In genomic region chrX:43654431-43655150, GRCh38 we compare ENCODE assay signal across 1 cellular context.
A peak's percentile ranks its signal among the peaks of the same experiment; 100 is the strongest.
TF ChIP-seq lines count a peak whose summit lies in the region.

No MANE protein-coding gene starts in this region.

TF ChIP-seq in K562, 482 proteins besides CTCF, POLR2A, EP300 and RAD21 (continued from another document):
- TF ChIP-seq, protein P1, sequence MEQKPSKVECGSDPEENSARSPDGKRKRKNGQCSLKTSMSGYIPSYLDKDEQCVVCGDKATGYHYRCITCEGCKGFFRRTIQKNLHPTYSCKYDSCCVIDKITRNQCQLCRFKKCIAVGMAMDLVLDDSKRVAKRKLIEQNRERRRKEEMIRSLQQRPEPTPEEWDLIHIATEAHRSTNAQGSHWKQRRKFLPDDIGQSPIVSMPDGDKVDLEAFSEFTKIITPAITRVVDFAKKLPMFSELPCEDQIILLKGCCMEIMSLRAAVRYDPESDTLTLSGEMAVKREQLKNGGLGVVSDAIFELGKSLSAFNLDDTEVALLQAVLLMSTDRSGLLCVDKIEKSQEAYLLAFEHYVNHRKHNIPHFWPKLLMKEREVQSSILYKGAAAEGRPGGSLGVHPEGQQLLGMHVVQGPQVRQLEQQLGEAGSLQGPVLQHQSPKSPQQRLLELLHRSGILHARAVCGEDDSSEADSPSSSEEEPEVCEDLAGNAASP (IDR thresholded peaks at IDR 0.05): no peak
- TF ChIP-seq BCLAF1 (IDR thresholded peaks at IDR 0.05; ENCODE audit: borderline replicate concordance in 1 of 2, control insufficient read depth in 1 of 2, low read depth in 2 of 2, low read length in 1 of 2) (peak in 1 of 2 experiments; percentile 94; a peak in 2 of 4 replicates), ATF1 (CRISPR knock-in tag; IDR thresholded peaks at IDR 0.05) (peak; percentile 34; the same call in 1 of the 2 replicates), ATF1 (tag; IDR thresholded peaks at IDR 0.05) (peak; percentile 94), TCF7L2 (IDR thresholded peaks at IDR 0.05; ENCODE audit: low read depth, low read length) (peak; percentile 86), NONO (IDR thresholded peaks at IDR 0.05; ENCODE audit: low read depth in 2 of 2, low read length in 1 of 2) (peak in 1 of 2 experiments; percentile 98; a peak in 2 of 4 replicates), GABPB1 (CRISPR knock-in tag; IDR thresholded peaks at IDR 0.05) (0 out of 2 replicates have a peak, but pooled peaks have one; percentile 36), CTBP1 (IDR thresholded peaks at IDR 0.05; ENCODE audit: borderline replicate concordance) (peak; percentile 20; the same call in 1 of the 2 replicates), CREM (IDR thresholded peaks at IDR 0.05; ENCODE audit: low read depth) (peak; percentile 88), RFX5 (IDR thresholded peaks at IDR 0.05; ENCODE audit: low read depth, low read length) (no peak), EGR1 (conservative IDR thresholded peaks at IDR 0.05) (peak; percentile 25), ASH1L (IDR thresholded peaks at IDR 0.05; ENCODE audit: borderline replicate concordance, low read depth, partially characterized antibody) (peak; percentile 65), MAZ (CRISPR knock-in tag; conservative IDR thresholded peaks at IDR 0.05 in 1 of 2, IDR thresholded peaks at IDR 0.05 in 1 of 2) (peak in 1 of 2 experiments; percentile 49; a peak in 1 of 4 replicates), MBD2 (IDR thresholded peaks at IDR 0.05; ENCODE audit: borderline replicate concordance, low read depth) (peak; percentile 83), RBFOX2 (IDR thresholded peaks at IDR 0.05; ENCODE audit: low read depth, low read length) (0 out of 2 replicates have a peak, but pooled peaks have one; percentile 19), ELF4 (CRISPR knock-in tag; IDR thresholded peaks at IDR 0.05) (no peak), FIP1L1 (IDR thresholded peaks at IDR 0.05; ENCODE audit: low read depth, low read length, poor library complexity, severe bottlenecking) (peak; percentile 24), SP1 (CRISPR knock-in tag; IDR thresholded peaks at IDR 0.05) (peak; percentile 53), JUND (IDR thresholded peaks at IDR 0.05; ENCODE audit: borderline replicate concordance, low read depth, low read length) (peak; percentile 89), JUND (tag; IDR thresholded peaks at IDR 0.05; ENCODE audit: borderline replicate concordance, low read depth, low read length) (no peak), RBM22 (IDR thresholded peaks at IDR 0.05; ENCODE audit: low read depth, low read length, poor library complexity, severe bottlenecking) (no peak), ZNF354B (CRISPR knock-in tag; IDR thresholded peaks at IDR 0.05) (no peak), STAT5A (IDR thresholded peaks at IDR 0.05; ENCODE audit: borderline replicate concordance, low read length) (no peak), EHMT2 (IDR thresholded peaks at IDR 0.05) (no peak), RFX1 (IDR thresholded peaks at IDR 0.05) (peak; percentile 36; the same call in 1 of the 2 replicates), BHLHE40 (IDR thresholded peaks at IDR 0.05; ENCODE audit: low read length) (peak; percentile 78), ZNF316 (IDR thresholded peaks at IDR 0.05) (0 out of 2 replicates have a peak, but pooled peaks have one; percentile 4), ZZZ3 (IDR thresholded peaks at IDR 0.05) (no peak), POLR2G (IDR thresholded peaks at IDR 0.05; ENCODE audit: low read depth, low read length) (peak; percentile 37; the same call in 1 of the 2 replicates), PHF20 (IDR thresholded peaks at IDR 0.05; ENCODE audit: partially characterized antibody) (no peak), ZNF140 (CRISPR knock-in tag; IDR thresholded peaks at IDR 0.05) (no peak), PURB (CRISPR knock-in tag; IDR thresholded peaks at IDR 0.05; ENCODE audit: low read depth) (no peak), GATAD2B (IDR thresholded peaks at IDR 0.05; ENCODE audit: borderline replicate concordance) (no peak), SMARCA5 (IDR thresholded peaks at IDR 0.05) (no peak), NRF1 (conservative IDR thresholded peaks at IDR 0.05 in 1 of 2, IDR thresholded peaks at IDR 0.05 in 1 of 2) (peak; percentile 79 to 84)
- TF ChIP-seq, protein P2, sequence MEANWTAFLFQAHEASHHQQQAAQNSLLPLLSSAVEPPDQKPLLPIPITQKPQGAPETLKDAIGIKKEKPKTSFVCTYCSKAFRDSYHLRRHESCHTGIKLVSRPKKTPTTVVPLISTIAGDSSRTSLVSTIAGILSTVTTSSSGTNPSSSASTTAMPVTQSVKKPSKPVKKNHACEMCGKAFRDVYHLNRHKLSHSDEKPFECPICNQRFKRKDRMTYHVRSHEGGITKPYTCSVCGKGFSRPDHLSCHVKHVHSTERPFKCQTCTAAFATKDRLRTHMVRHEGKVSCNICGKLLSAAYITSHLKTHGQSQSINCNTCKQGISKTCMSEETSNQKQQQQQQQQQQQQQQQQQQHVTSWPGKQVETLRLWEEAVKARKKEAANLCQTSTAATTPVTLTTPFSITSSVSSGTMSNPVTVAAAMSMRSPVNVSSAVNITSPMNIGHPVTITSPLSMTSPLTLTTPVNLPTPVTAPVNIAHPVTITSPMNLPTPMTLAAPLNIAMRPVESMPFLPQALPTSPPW (CRISPR knock-in tag; IDR thresholded peaks at IDR 0.05): peak; percentile 83
- TF ChIP-seq, protein P3, sequence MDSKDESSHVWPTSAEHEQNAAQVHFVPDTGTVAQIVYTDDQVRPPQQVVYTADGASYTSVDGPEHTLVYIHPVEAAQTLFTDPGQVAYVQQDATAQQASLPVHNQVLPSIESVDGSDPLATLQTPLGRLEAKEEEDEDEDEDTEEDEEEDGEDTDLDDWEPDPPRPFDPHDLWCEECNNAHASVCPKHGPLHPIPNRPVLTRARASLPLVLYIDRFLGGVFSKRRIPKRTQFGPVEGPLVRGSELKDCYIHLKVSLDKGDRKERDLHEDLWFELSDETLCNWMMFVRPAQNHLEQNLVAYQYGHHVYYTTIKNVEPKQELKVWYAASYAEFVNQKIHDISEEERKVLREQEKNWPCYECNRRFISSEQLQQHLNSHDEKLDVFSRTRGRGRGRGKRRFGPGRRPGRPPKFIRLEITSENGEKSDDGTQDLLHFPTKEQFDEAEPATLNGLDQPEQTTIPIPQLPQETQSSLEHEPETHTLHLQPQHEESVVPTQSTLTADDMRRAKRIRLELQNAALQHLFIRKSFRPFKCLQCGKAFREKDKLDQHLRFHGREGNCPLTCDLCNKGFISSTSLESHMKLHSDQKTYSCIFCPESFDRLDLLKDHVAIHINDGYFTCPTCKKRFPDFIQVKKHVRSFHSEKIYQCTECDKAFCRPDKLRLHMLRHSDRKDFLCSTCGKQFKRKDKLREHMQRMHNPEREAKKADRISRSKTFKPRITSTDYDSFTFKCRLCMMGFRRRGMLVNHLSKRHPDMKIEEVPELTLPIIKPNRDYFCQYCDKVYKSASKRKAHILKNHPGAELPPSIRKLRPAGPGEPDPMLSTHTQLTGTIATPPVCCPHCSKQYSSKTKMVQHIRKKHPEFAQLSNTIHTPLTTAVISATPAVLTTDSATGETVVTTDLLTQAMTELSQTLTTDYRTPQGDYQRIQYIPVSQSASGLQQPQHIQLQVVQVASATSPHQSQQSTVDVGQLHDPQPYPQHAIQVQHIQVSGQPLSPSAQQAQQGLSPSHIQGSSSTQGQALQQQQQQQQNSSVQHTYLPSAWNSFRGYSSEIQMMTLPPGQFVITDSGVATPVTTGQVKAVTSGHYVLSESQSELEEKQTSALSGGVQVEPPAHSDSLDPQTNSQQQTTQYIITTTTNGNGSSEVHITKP (IDR thresholded peaks at IDR 0.05; ENCODE audit: partially characterized antibody): peak; percentile 99
- TF ChIP-seq, protein P4, sequence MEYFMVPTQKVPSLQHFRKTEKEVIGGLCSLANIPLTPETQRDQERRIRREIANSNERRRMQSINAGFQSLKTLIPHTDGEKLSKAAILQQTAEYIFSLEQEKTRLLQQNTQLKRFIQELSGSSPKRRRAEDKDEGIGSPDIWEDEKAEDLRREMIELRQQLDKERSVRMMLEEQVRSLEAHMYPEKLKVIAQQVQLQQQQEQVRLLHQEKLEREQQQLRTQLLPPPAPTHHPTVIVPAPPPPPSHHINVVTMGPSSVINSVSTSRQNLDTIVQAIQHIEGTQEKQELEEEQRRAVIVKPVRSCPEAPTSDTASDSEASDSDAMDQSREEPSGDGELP (CRISPR knock-in tag; IDR thresholded peaks at IDR 0.05; ENCODE audit: borderline replicate concordance): peak; percentile 25; the same call in 1 of the 2 replicates
- TF ChIP-seq, protein P5, sequence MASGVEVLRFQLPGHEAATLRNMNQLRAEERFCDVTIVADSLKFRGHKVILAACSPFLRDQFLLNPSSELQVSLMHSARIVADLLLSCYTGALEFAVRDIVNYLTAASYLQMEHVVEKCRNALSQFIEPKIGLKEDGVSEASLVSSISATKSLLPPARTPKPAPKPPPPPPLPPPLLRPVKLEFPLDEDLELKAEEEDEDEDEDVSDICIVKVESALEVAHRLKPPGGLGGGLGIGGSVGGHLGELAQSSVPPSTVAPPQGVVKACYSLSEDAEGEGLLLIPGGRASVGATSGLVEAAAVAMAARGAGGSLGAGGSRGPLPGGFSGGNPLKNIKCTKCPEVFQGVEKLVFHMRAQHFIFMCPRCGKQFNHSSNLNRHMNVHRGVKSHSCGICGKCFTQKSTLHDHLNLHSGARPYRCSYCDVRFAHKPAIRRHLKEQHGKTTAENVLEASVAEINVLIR (CRISPR knock-in tag; IDR thresholded peaks at IDR 0.05): peak; percentile 42; the same call in 1 of the 2 replicates
